Comparison of ENCODE assay signal across 33 cellular contexts in genomic region chr17:46805771-46806170, GRCh38. TPM values are rescaled to one million over a fixed set of nuclear protein-coding genes. Genes with fewer than 3 reads are reported as not detected.
"Had no signal": no experiment of that assay in that cellular context is flagged by ENCODE, and none has a peak within 500 bp of the region (broad histone marks: within the 10 kb centered on the region; RNA-seq: fewer than 3 reads in every experiment).

No MANE protein-coding gene starts in this region.

- H3K27ac ChIP-seq: neutrophil, ovary, parathyroid adenoma, psoas muscle, skin epidermis, spleen, suprapubic skin, testis, tibial artery, transverse colon, upper lobe of right lung, uterus had no signal

- H3K36me3 ChIP-seq: neutrophil, ovary, spleen, suprapubic skin, tibial artery, transverse colon, upper lobe of right lung, uterus had no signal

- H3K9ac ChIP-seq: parathyroid adenoma had no signal

- H3K9me3 ChIP-seq: neutrophil, ovary, psoas muscle, spleen, suprapubic skin, testis, tibial artery, transverse colon, upper lobe of right lung, uterus had no signal

- H3K9me3 Mint-ChIP-seq: natural killer cell treated with Interleukin-12 subunit alpha and Interleukin-12 subunit beta and Interleukin-15 and Interleukin-18, amount 100 ng/mL, for 72 hours; nephron progenitor cell had no signal

- H3K4me3 Mint-ChIP-seq: naive thymus-derived CD8-positive, alpha-beta T cell; natural killer cell treated with Interleukin-12 subunit alpha and Interleukin-12 subunit beta and Interleukin-15 and Interleukin-18, amount 100 ng/mL, for 72 hours; nephron progenitor cell; neural crest cell; stimulated activated memory B cell treated with anti-CD40 and anti-IgM and Interleukin-4, amounts not matched to agents 10 μg/mL and 1 μg/mL and 100 μg/mL, for 72 hours; stimulated activated naive CD8-positive, alpha-beta T cell treated with anti-CD3 and anti-CD28 coated beads, Interleukin-15, amount 100 ng/mL, for 72 hours; type B pancreatic cell had no signal

- H3K4me1 ChIP-seq: parathyroid adenoma, psoas muscle, spleen, suprapubic skin, testis, tibial artery, transverse colon, upper lobe of right lung, uterus had no signal

- H2AFZ ChIP-seq: parathyroid adenoma had no signal

- H3K27me3 Mint-ChIP-seq: type B pancreatic cell had no signal

- H3K27ac Mint-ChIP-seq: naive thymus-derived CD8-positive, alpha-beta T cell; natural killer cell treated with Interleukin-12 subunit alpha and Interleukin-12 subunit beta and Interleukin-15 and Interleukin-18, amount 100 ng/mL, for 72 hours; nephron progenitor cell; progenitor cell of endocrine pancreas; stimulated activated memory B cell treated with anti-CD40 and anti-IgM and Interleukin-4, amounts not matched to agents 10 μg/mL and 1 μg/mL and 100 μg/mL, for 72 hours; stimulated activated naive CD8-positive, alpha-beta T cell treated with anti-CD3 and anti-CD28 coated beads, Interleukin-15, amount 100 ng/mL, for 72 hours; type B pancreatic cell had no signal

- H3K27me3 ChIP-seq: ovary, suprapubic skin, testis, upper lobe of right lung, uterus had no signal

- ATAC-seq: naive thymus-derived CD8-positive, alpha-beta T cell; psoas muscle; right cardiac atrium; sciatic nerve; stimulated activated memory B cell treated with anti-CD40 and anti-IgM and Interleukin-4, amounts not matched to agents 10 μg/mL and 1 μg/mL and 100 μg/mL, for 72 hours; stimulated activated naive CD8-positive, alpha-beta T cell treated with anti-CD3 and anti-CD28 coated beads, Interleukin-15, amount 100 ng/mL, for 72 hours; stimulated activated naive CD8-positive, alpha-beta T cell treated with anti-CD3 and anti-CD28 coated beads, Interleukin-15, Interleukin-2, amounts not matched to agents 100 U/mL and 50 U/mL, for 24 hours; upper lobe of right lung had no signal

- H3K4me1 Mint-ChIP-seq: naive thymus-derived CD8-positive, alpha-beta T cell; neural crest cell; stimulated activated memory B cell treated with anti-CD40 and anti-IgM and Interleukin-4, amounts not matched to agents 10 μg/mL and 1 μg/mL and 100 μg/mL, for 72 hours; stimulated activated naive CD8-positive, alpha-beta T cell treated with anti-CD3 and anti-CD28 coated beads, Interleukin-15, amount 100 ng/mL, for 72 hours had no signal

- H3K36me3 Mint-ChIP-seq: natural killer cell treated with Interleukin-12 subunit alpha and Interleukin-12 subunit beta and Interleukin-15 and Interleukin-18, amount 100 ng/mL, for 72 hours; stimulated activated memory B cell treated with anti-CD40 and anti-IgM and Interleukin-4, amounts not matched to agents 10 μg/mL and 1 μg/mL and 100 μg/mL, for 72 hours had no signal

- H3K4me3 ChIP-seq: ovary, psoas muscle, skin epidermis, smooth muscle cell, spleen, suprapubic skin, testis, tibial artery, transverse colon, upper lobe of right lung, uterus had no signal

- DNase-seq: naive thymus-derived CD8-positive, alpha-beta T cell; nephron progenitor cell; nucleus accumbens; ovary; psoas muscle; right cardiac atrium; spleen; stimulated activated CD4-positive, alpha-beta T cell treated with anti-CD3 and anti-CD28 coated beads, Interleukin-12 subunit alpha, Interleukin-12 subunit beta, amount 100 ng/mL, for 4 hours; stimulated activated CD4-positive, alpha-beta T cell treated with anti-CD3 and anti-CD28 coated beads, Interleukin-1b, Interleukin-23, amount 100 ng/mL, for 48 hours; stimulated activated CD4-positive, alpha-beta T cell treated with anti-CD3 and anti-CD28 coated beads, Interleukin-4, amount 100 ng/mL, for 1 hour; stimulated activated CD4-positive, alpha-beta T cell treated with anti-CD3 and anti-CD28 coated beads, Interleukin-4, amount 100 ng/mL, for 4 hours; stimulated activated CD8-positive, alpha-beta memory T cell treated with anti-CD3 and anti-CD28 coated beads, Interleukin-4, amount 100 ng/mL, for 48 hours; stimulated activated naive CD4-positive, alpha-beta T cell; stimulated activated naive CD8-positive, alpha-beta T cell treated with anti-CD3 and anti-CD28 coated beads, Interleukin-15, amount 100 ng/mL, for 72 hours; stimulated activated naive CD8-positive, alpha-beta T cell treated with anti-CD3 and anti-CD28 coated beads, Interleukin-15, Interleukin-2, amounts not matched to agents 100 U/mL and 50 U/mL, for 24 hours; substantia nigra; testis; tibial artery; transverse colon; upper lobe of right lung; uterus had no signal

- H3K79me2 ChIP-seq: parathyroid adenoma had no signal

- H3K4me2 ChIP-seq: smooth muscle cell had no signal

RNA-seq across cellular contexts. Expression of gene WNT3, which starts 12.7 kb away (rescaled TPM):
- total RNA-seq: naive thymus-derived CD8-positive, alpha-beta T cell had no signal
- polyA plus RNA-seq: naive thymus-derived CD8-positive, alpha-beta T cell had no signal

RNA-seq across cellular contexts. Expression of gene WNT9B, which starts 45.6 kb away (rescaled TPM):
- total RNA-seq: naive thymus-derived CD8-positive, alpha-beta T cell; natural killer cell treated with Interleukin-12 subunit alpha and Interleukin-12 subunit beta and Interleukin-15 and Interleukin-18, amount 100 ng/mL, for 72 hours; neural crest cell; sciatic nerve; smooth muscle cell; transverse colon; urinary bladder had no signal
- polyA plus RNA-seq: naive thymus-derived CD8-positive, alpha-beta T cell; smooth muscle cell had no signal
